ENCODE assay signal across 18 cellular contexts in the genomic region with DNA sequence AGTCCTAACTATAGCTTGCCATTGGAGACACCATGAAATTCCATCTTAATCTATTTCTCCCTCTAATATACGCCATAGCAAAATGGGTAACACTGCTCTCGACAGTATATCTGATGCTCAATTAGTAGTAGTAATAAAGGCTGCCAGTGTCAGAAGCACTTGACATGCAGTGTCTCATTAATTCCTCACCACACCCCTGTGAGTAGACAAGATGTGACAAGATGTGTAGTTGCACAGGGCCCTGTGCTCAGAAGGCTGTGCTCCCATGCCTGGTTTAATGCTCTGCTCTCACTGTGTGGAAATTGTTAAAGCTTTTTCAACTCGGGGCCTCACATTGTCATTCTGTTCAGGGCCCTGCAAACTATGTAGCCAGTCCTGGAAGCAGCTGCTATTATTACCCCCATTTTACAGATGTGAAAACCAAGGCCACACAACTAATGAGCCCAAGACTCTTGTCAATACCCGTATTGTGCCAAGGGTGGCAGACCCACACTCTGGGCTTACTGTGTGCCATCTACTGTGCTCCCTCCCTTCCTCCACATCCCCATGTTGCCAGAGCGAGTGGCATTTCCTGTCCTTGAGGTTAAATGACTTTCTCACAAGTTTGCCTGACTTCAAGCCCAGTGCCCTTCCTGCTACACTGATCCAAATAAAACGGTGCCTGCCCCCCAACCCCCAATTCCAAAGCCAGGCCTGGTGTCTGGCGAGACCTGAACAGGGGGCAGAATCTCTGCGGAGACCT.
DNase-seq lines count a peak whose midpoint lies in the region; ATAC-seq, FAIRE-seq and TF ChIP-seq lines count a peak whose summit lies in the region.
"Had no signal": no experiment of that assay in that cellular context is flagged by ENCODE, and none has a peak within 500 bp of the region (broad histone marks: within the 10 kb centered on the region; RNA-seq: fewer than 3 reads in every experiment).

No MANE protein-coding gene starts in this region.

- BruUV-seq in HepG2 (replicated peaks; lab: Mats Ljungman, UMichigan): no TSS peak

- H3K4me2 ChIP-seq in DND-41 (ENCODE audit: insufficient read depth, low read length) (no peak overlapping the region), MM.1S (ENCODE audit: low read depth, low read length) (peak overlapping the region; percentile 62), HepG2 (ENCODE audit: low read depth, low read length) (no peak overlapping the region)

- H3K27ac Mint-ChIP-seq in activated naive CD8-positive, alpha-beta T cell treated with anti-CD3 and anti-CD28 coated beads, Interleukin-2, amount 50 U/mL, for 24 hours: peak overlapping the region; percentile 69
- peak overlapping the region; percentile 53 to 66 for H3K27ac Mint-ChIP-seq in natural killer cell
- H3K27ac Mint-ChIP-seq: nephron, WTC11 had no signal

- H3K4me1 ChIP-seq in DND-41 (ENCODE audit: insufficient read depth, low read length): peaks cover 25% of the 10 kb centered on the region
- peaks cover 52% of the 10 kb centered on the region for H3K4me1 ChIP-seq in MM.1S (ENCODE audit: low read length)
- H3K4me1 ChIP-seq in HepG2 (ENCODE audit: insufficient read depth, low read length): no peaks in the 10 kb centered on the region

- no peaks in the 10 kb centered on the region for H3K9me3 Mint-ChIP-seq in activated naive CD8-positive, alpha-beta T cell treated with anti-CD3 and anti-CD28 coated beads, Interleukin-2, amount 50 U/mL, for 24 hours
- H3K9me3 Mint-ChIP-seq in natural killer cell: no peaks in the 10 kb centered on the region
- H3K9me3 Mint-ChIP-seq: nephron, WTC11 had no signal

- WGBS in HepG2 (ENCODE audit: low lambda C conversion rate): 26% methylated on average over 7 of the region's 8 CpGs

- H3K27me3 ChIP-seq in DND-41 (ENCODE audit: insufficient read depth, low read length, poor library complexity) (peaks cover 3% of the 10 kb centered on the region), MM.1S (replicated peaks; ENCODE audit: insufficient read depth, low read length) (no peaks in the 10 kb centered on the region), HepG2 (ENCODE audit: control insufficient read depth in 1 of 2, insufficient read depth in 2 of 2, low read length in 2 of 2) (peaks cover 0 to 8% of the 10 kb centered on the region in 2 experiments; a peak in 2 of 5 replicates)

- no peaks in the 10 kb centered on the region for H3K9me3 ChIP-seq in DND-41 (ENCODE audit: insufficient read depth, low read length, severe bottlenecking)
- H3K9me3 ChIP-seq in MM.1S (replicated peaks; ENCODE audit: insufficient read depth, low read length): no peaks in the 10 kb centered on the region
- no peaks in the 10 kb centered on the region for H3K9me3 ChIP-seq in HepG2 (ENCODE audit: low read length)

- H3K36me3 ChIP-seq in DND-41 (ENCODE audit: insufficient read depth, low read length) (no peaks in the 10 kb centered on the region), MM.1S (replicated peaks; ENCODE audit: insufficient read depth, low read length) (no peaks in the 10 kb centered on the region), HepG2 (replicated peaks in 1 of 2; ENCODE audit: control insufficient read depth in 1 of 2, insufficient read depth in 2 of 2, low read length in 2 of 2) (no peaks in the 10 kb centered on the region)

- ATAC-seq in DND-41 (ENCODE audit: insufficient read depth, low read depth) (peak; percentile 71), natural killer cell (peak in 2 of 3 donors; percentile 18 to 24), HepG2 (no peak)
- ATAC-seq in activated naive CD8-positive, alpha-beta T cell treated with anti-CD3 and anti-CD28 coated beads, Interleukin-2, amount 50 U/mL, for 24 hours: no peak
- ATAC-seq: WTC11 had no signal

- peaks cover 4% of the 10 kb centered on the region for H3K27me3 Mint-ChIP-seq in activated naive CD8-positive, alpha-beta T cell treated with anti-CD3 and anti-CD28 coated beads, Interleukin-2, amount 50 U/mL, for 24 hours
- H3K27me3 Mint-ChIP-seq in natural killer cell (ENCODE audit: low read depth in 2 of 2): no peaks in the 10 kb centered on the region

- peaks cover 19% of the 10 kb centered on the region for H3F3A ChIP-seq in MM.1S (ENCODE audit: insufficient read depth, low read length)

- no peak for FAIRE-seq in HepG2 (lab: Jason Lieb, UNC)
- FAIRE-seq: HTR-8/SVneo, islet of Langerhans, RCC 7860 had no signal

- H3K4me3 Mint-ChIP-seq in activated naive CD8-positive, alpha-beta T cell treated with anti-CD3 and anti-CD28 coated beads, Interleukin-2, amount 50 U/mL, for 24 hours: no peak overlapping the region
- peak overlapping the region; percentile 40 for H3K4me3 Mint-ChIP-seq in natural killer cell
- H3K4me3 Mint-ChIP-seq: nephron, WTC11 had no signal

- peaks cover 31% of the 10 kb centered on the region for H3K4me1 Mint-ChIP-seq in activated naive CD8-positive, alpha-beta T cell treated with anti-CD3 and anti-CD28 coated beads, Interleukin-2, amount 50 U/mL, for 24 hours
- peaks cover 37 to 42% of the 10 kb centered on the region in 2 donors for H3K4me1 Mint-ChIP-seq in natural killer cell

- H3K27ac ChIP-seq in DND-41 (ENCODE audit: low read length): peak overlapping the region; percentile 37; the same call in 1 of the 2 replicates
- peak overlapping the region; percentile 67; the same call in 1 of the 2 replicates for H3K27ac ChIP-seq in MM.1S (ENCODE audit: low read length)
- H3K27ac ChIP-seq in HepG2 (ENCODE audit: extremely low read length, insufficient read depth, low read length): no peak overlapping the region
- H3K27ac ChIP-seq: GM23248 had no signal

- H3K9me2 ChIP-seq in MM.1S (replicated peaks; ENCODE audit: insufficient read depth, low read length): no peaks in the 10 kb centered on the region

- no peak overlapping the region for H2AFZ ChIP-seq in DND-41 (ENCODE audit: low read depth, low read length)
- H2AFZ ChIP-seq in MM.1S (ENCODE audit: low read length): peak overlapping the region; percentile 72
- no peak overlapping the region for H2AFZ ChIP-seq in HepG2 (ENCODE audit: low read length)
- H2AFZ ChIP-seq: GM23248 had no signal

- no peak for TF ChIP-seq EP300 in HepG2 (IDR thresholded peaks at IDR 0.05; ENCODE audit: low read depth in 2 of 2, low read length in 2 of 2)
- no peak for TF ChIP-seq EP300 in HepG2 (CRISPR knock-in tag; IDR thresholded peaks at IDR 0.05; ENCODE audit: borderline replicate concordance)

- CTCF ChIA-PET in HepG2 (lab: Yijun Ruan, JAX; ENCODE audit: low intra/inter-chr PET ratio, low total read pairs): no interaction called here

- intact Hi-C loops in natural killer cell (cut with micrococcal nuclease): no loop called here
- intact Hi-C loops in HepG2 (cut with micrococcal nuclease; ENCODE audit: unreplicated experiment): no loop called here

- H3K36me3 Mint-ChIP-seq in activated naive CD8-positive, alpha-beta T cell treated with anti-CD3 and anti-CD28 coated beads, Interleukin-2, amount 50 U/mL, for 24 hours (ENCODE audit: low read depth): no peaks in the 10 kb centered on the region
- H3K36me3 Mint-ChIP-seq in natural killer cell: no peaks in the 10 kb centered on the region
- H3K36me3 Mint-ChIP-seq: WTC11 had no signal

- DNase-seq in DND-41 (peak; percentile 65), MM.1S (peak; percentile 34), natural killer cell (no peak), COLO668 (lab: John Stamatoyannopoulos, UW; ENCODE audit: unreplicated experiment) (no peak), 8988T (no peak), HepG2 (ENCODE audit: low spot score) (no peak)
- DNase-seq in activated naive CD8-positive, alpha-beta T cell treated with anti-CD3 and anti-CD28 coated beads, Interleukin-2, amount 50 U/mL, for 24 hours: no peak
- DNase-seq: amniotic stem cell; mammary epithelial cell; NCI-H2029 treated with DMSO at 0.1 percent for 48 hours; NCI-H748 treated with DMSO at 0.1 percent for 48 hours; stimulated activated CD4-positive, alpha-beta T cell treated with anti-CD3 and anti-CD28 coated beads, Interleukin-12 subunit alpha, Interleukin-12 subunit beta, amount 100 ng/mL, for 4 hours had no signal

- TF ChIP-seq CTCF in DND-41 (IDR thresholded peaks at IDR 0.05; ENCODE audit: borderline replicate concordance, extremely low read depth, low read length, poor library complexity, severe bottlenecking) (no peak), MM.1S (IDR thresholded peaks at IDR 0.05; ENCODE audit: low read length) (no peak), natural killer cell (IDR thresholded peaks at IDR 0.05) (no peak), HepG2 (CRISPR knock-in tag; IDR thresholded peaks at IDR 0.05) (no peak)

- POLR2A ChIA-PET in HepG2 (lab: Yijun Ruan, JAX): no interaction called here

- TF ChIP-seq POLR2A in HepG2 (IDR thresholded peaks at IDR 0.05; ENCODE audit: insufficient read depth in 1 of 2, low read depth in 2 of 2, low read length in 2 of 2): no peak

- no peak overlapping the region for H3K4me3 ChIP-seq in DND-41 (ENCODE audit: low read depth in 1 of 2, low read length in 2 of 2)
- H3K4me3 ChIP-seq in MM.1S (ENCODE audit: low read length): 0 out of 2 replicates have a peak overlapping the region, but pooled peaks have one; percentile 4
- no peak overlapping the region for H3K4me3 ChIP-seq in HepG2 (replicated peaks in 1 of 3; ENCODE audit: insufficient read depth in 1 of 3, low read depth in 2 of 3, low read length in 3 of 3)
- H3K4me3 ChIP-seq: GM23248 had no signal

- H4K20me1 ChIP-seq in DND-41 (ENCODE audit: insufficient read depth, low read length) (no peaks in the 10 kb centered on the region), MM.1S (ENCODE audit: insufficient read depth, low read length) (no peaks in the 10 kb centered on the region), HepG2 (ENCODE audit: insufficient read depth, low read length) (no peaks in the 10 kb centered on the region)

- H3K9ac ChIP-seq in DND-41 (ENCODE audit: low read depth, low read length) (no peak overlapping the region), MM.1S (ENCODE audit: low read length) (peak overlapping the region; percentile 14; the same call in 1 of the 2 replicates), HepG2 (ENCODE audit: insufficient read depth, low read depth, low read length) (no peak overlapping the region)
- H3K9ac ChIP-seq: GM23248 had no signal

- in situ Hi-C loops in HepG2 (cut with HindIII; ENCODE audit: extremely low pct_ligation_motif_present, low pct_unique_long_range_greater_than_20kb): no loop called here

- no peak for TF ChIP-seq RAD21 in HepG2 (CRISPR knock-in tag; IDR thresholded peaks at IDR 0.05)

- no peaks in the 10 kb centered on the region for H3K79me2 ChIP-seq in DND-41 (ENCODE audit: insufficient read depth, low read length)
- H3K79me2 ChIP-seq in MM.1S (ENCODE audit: low read length): no peaks in the 10 kb centered on the region
- no peaks in the 10 kb centered on the region for H3K79me2 ChIP-seq in HepG2 (ENCODE audit: insufficient read depth, low read length)

TF ChIP-seq in HepG2, 621 proteins besides CTCF, POLR2A, EP300 and RAD21 (continues in another document):
- TF ChIP-seq STAT5B (CRISPR knock-in tag; IDR thresholded peaks at IDR 0.05): no peak

Comparison
In these comparisons a context has a peak if more than half of its experiments do, and no peak if none do; other contexts are left out.
1. ATAC-seq: peak in DND-41 (single experiment) and natural killer cell (2 of 3); none in activated naive CD8-positive, alpha-beta T cell treated with anti-CD3 and anti-CD28 coated beads, Interleukin-2, amount 50 U/mL, for 24 hours (single experiment) and HepG2 (single experiment).
2. DNase-seq: peak in DND-41 (single experiment) and MM.1S (single experiment); none in activated naive CD8-positive, alpha-beta T cell treated with anti-CD3 and anti-CD28 coated beads, Interleukin-2, amount 50 U/mL, for 24 hours (single experiment), natural killer cell (single experiment), COLO668 (single experiment), 8988T (single experiment) and HepG2 (single experiment).